In genomic region chr20:58883243-58883691, GRCh38 we compare ENCODE assay signal across 18 cellular contexts. TPM values are rescaled to one million over a fixed set of nuclear protein-coding genes. Genes with fewer than 3 reads are reported as not detected.
DNase-seq lines count a peak whose midpoint lies in the region; ATAC-seq and TF ChIP-seq lines count a peak whose summit lies in the region.
"Had no signal": no experiment of that assay in that cellular context is flagged by ENCODE, and none has a peak within 500 bp of the region (broad histone marks: within the 10 kb centered on the region; RNA-seq: fewer than 3 reads in every experiment).

No MANE protein-coding gene starts in this region.

- H3K4me3 Mint-ChIP-seq in chondrocyte (ENCODE audit: unreplicated experiment) (peak overlapping the region; percentile 37), mesothelial cell of epicardium (peak overlapping the region; percentile 42)
- H3K4me3 Mint-ChIP-seq in naive thymus-derived CD4-positive, alpha-beta T cell, result no peak overlapping the region
- H3K4me3 Mint-ChIP-seq: activated CD4-positive, alpha-beta memory T cell treated with anti-CD3 and anti-CD28 coated beads for 36 hours; naive thymus-derived CD8-positive, alpha-beta T cell; stimulated activated naive CD8-positive, alpha-beta T cell treated with anti-CD3 and anti-CD28 coated beads, Interleukin-15, Interleukin-2, amounts not matched to agents 100 ng/mL and 50 ng/mL, for 24 hours had no signal

- intact Hi-C loops in esophagus muscularis mucosa (cut with DNase I), result no loop called here
- intact Hi-C loops in naive thymus-derived CD4-positive, alpha-beta T cell (cut with micrococcal nuclease), result no loop called here

- peaks cover 7% of the 10 kb centered on the region; the same call in 1 of the 2 replicates for H3K36me3 ChIP-seq in HUES64 (ENCODE audit: insufficient read depth, low read length)
- H3K36me3 ChIP-seq in esophagus muscularis mucosa, result no peaks in the 10 kb centered on the region
- no peaks in the 10 kb centered on the region for H3K36me3 ChIP-seq in naive thymus-derived CD4-positive, alpha-beta T cell (ENCODE audit: control insufficient read depth in 2 of 3, insufficient read depth in 3 of 3, low read length in 3 of 3)
- H3K36me3 ChIP-seq: gastroesophageal sphincter, SJSA1 had no signal

- no peak for TF ChIP-seq EP300 in esophagus muscularis mucosa (IDR thresholded peaks at IDR 0.05)

- H3K9me3 ChIP-seq in HUES64 (ENCODE audit: insufficient read depth, low read depth, low read length), result no peaks in the 10 kb centered on the region
- no peaks in the 10 kb centered on the region for H3K9me3 ChIP-seq in esophagus muscularis mucosa
- H3K9me3 ChIP-seq in naive thymus-derived CD4-positive, alpha-beta T cell (ENCODE audit: control insufficient read depth in 2 of 3, low read length in 3 of 3), result no peaks in the 10 kb centered on the region
- H3K9me3 ChIP-seq: body of pancreas, gastroesophageal sphincter, SJSA1 had no signal

- 32% methylated on average over 9 of the region's 9 CpGs for WGBS in HUES64
- 83% methylated on average over 9 of the region's 9 CpGs for WGBS in esophagus muscularis mucosa

- TF ChIP-seq CTCF in chondrocyte (IDR thresholded peaks at IDR 0.05) (no peak), mesothelial cell of epicardium (IDR thresholded peaks at IDR 0.05; ENCODE audit: unreplicated experiment) (no peak), esophagus muscularis mucosa (IDR thresholded peaks at IDR 0.05) (no peak)

- H3K27ac ChIP-seq in HUES64 (ENCODE audit: low read depth, low read length), result peak overlapping the region; percentile 74
- H3K27ac ChIP-seq in esophagus muscularis mucosa (replicated peaks in 1 of 4), result no peak overlapping the region
- H3K27ac ChIP-seq in naive thymus-derived CD4-positive, alpha-beta T cell (ENCODE audit: low read depth, low read length), result no peak overlapping the region
- H3K27ac ChIP-seq: body of pancreas, gastroesophageal sphincter, SJSA1 had no signal

- H3K4me1 ChIP-seq in HUES64 (ENCODE audit: insufficient read depth, low read length), result peaks cover 26% of the 10 kb centered on the region
- H3K4me1 ChIP-seq in esophagus muscularis mucosa, result peaks cover 0 to 7% (median 5%) of the 10 kb centered on the region in 4 donors
- H3K4me1 ChIP-seq in naive thymus-derived CD4-positive, alpha-beta T cell (ENCODE audit: control insufficient read depth in 2 of 2, insufficient read depth in 2 of 2, low read length in 2 of 2), result peaks cover 0 to 4% of the 10 kb centered on the region in 2 donors
- H3K4me1 ChIP-seq: body of pancreas had no signal

- TF ChIP-seq POLR2A in esophagus muscularis mucosa (IDR thresholded peaks at IDR 0.05; ENCODE audit: low read depth), result no peak

- H3K36me3 Mint-ChIP-seq in chondrocyte (ENCODE audit: low read depth) (no peaks in the 10 kb centered on the region), mesothelial cell of epicardium (peaks cover 2% of the 10 kb centered on the region)
- H3K36me3 Mint-ChIP-seq in naive thymus-derived CD4-positive, alpha-beta T cell, result peaks cover 0 to 3% (median 0%) of the 10 kb centered on the region in 5 donors
- H3K36me3 Mint-ChIP-seq: activated CD4-positive, alpha-beta memory T cell treated with anti-CD3 and anti-CD28 coated beads for 36 hours; naive thymus-derived CD8-positive, alpha-beta T cell had no signal

- peak overlapping the region; percentile 57 for H3K9ac ChIP-seq in HUES64 (ENCODE audit: low read depth, low read length)

- H3K27me3 Mint-ChIP-seq in chondrocyte (ENCODE audit: low read depth) (no peaks in the 10 kb centered on the region), mesothelial cell of epicardium (ENCODE audit: low read depth) (no peaks in the 10 kb centered on the region)
- H3K27me3 Mint-ChIP-seq in naive thymus-derived CD4-positive, alpha-beta T cell, result peaks cover 0 to 4% (median 0%) of the 10 kb centered on the region in 5 donors
- H3K27me3 Mint-ChIP-seq: activated CD4-positive, alpha-beta memory T cell treated with anti-CD3 and anti-CD28 coated beads for 36 hours; naive thymus-derived CD8-positive, alpha-beta T cell; stimulated activated naive CD8-positive, alpha-beta T cell treated with anti-CD3 and anti-CD28 coated beads, Interleukin-15, Interleukin-2, amounts not matched to agents 100 ng/mL and 50 ng/mL, for 24 hours had no signal

- H3K4me3 ChIP-seq in HUES64 (ENCODE audit: low read length), result peak overlapping the region; percentile 28
- H3K4me3 ChIP-seq in esophagus muscularis mucosa, result no peak overlapping the region
- no peak overlapping the region for H3K4me3 ChIP-seq in naive thymus-derived CD4-positive, alpha-beta T cell (ENCODE audit: low read length)
- H3K4me3 ChIP-seq: body of pancreas, gastroesophageal sphincter, SJSA1 had no signal

- CTCF ChIA-PET in naive thymus-derived CD4-positive, alpha-beta T cell (lab: Charles Lee), result interaction anchor here (0.8 kb wide), 1 partner anchor 324 kb away, joined by 3 read pairs; no protein-coding TSS in a partner anchor

- H3K27ac Mint-ChIP-seq in chondrocyte (ENCODE audit: unreplicated experiment), result peak overlapping the region; percentile 92
- H3K27ac Mint-ChIP-seq in mesothelial cell of epicardium, result peak overlapping the region; percentile 97
- H3K27ac Mint-ChIP-seq in naive thymus-derived CD4-positive, alpha-beta T cell, result peak overlapping the region in 1 of 9 donors; percentile 45
- H3K27ac Mint-ChIP-seq: activated CD4-positive, alpha-beta memory T cell treated with anti-CD3 and anti-CD28 coated beads for 36 hours; stimulated activated naive CD8-positive, alpha-beta T cell treated with anti-CD3 and anti-CD28 coated beads, Interleukin-15, Interleukin-2, amounts not matched to agents 100 ng/mL and 50 ng/mL, for 24 hours had no signal

- DNase-seq in AG08395 (ENCODE audit: low spot score) (peak; percentile 39), chondrocyte (ENCODE audit: low spot score) (no peak), mesothelial cell of epicardium (ENCODE audit: low spot score in 2 of 2, unreplicated experiment in 2 of 2) (no peak), activated gamma-delta T cell treated with Interleukin-2 at 50 U/mL for 16 hours (no peak), esophagus muscularis mucosa (ENCODE audit: extremely low spot score) (no peak)
- DNase-seq in naive thymus-derived CD4-positive, alpha-beta T cell, result no peak
- DNase-seq: activated CD4-positive, alpha-beta memory T cell treated with anti-CD3 and anti-CD28 coated beads for 36 hours; body of pancreas; COR-L47; effector CD8-positive, alpha-beta T cell; MV-4-11; naive thymus-derived CD8-positive, alpha-beta T cell had no signal

- peaks cover 26% of the 10 kb centered on the region for H3K4me1 Mint-ChIP-seq in chondrocyte (ENCODE audit: low read depth)
- H3K4me1 Mint-ChIP-seq in mesothelial cell of epicardium, result peaks cover 52% of the 10 kb centered on the region
- H3K4me1 Mint-ChIP-seq in naive thymus-derived CD4-positive, alpha-beta T cell, result peaks cover 4 to 47% (median 31%) of the 10 kb centered on the region in 7 donors

- POLR2A ChIA-PET in naive thymus-derived CD4-positive, alpha-beta T cell (lab: Charles Lee), result interaction anchor here (2.4 kb wide), 1 partner anchor 149 kb away, joined by 10 read pairs; the partner anchor contains the start of gene ATP5F1E

- no peak for ATAC-seq in GM21717 (IDR thresholded peaks at IDR 0.05; ENCODE audit: unreplicated experiment)
- no peak for ATAC-seq in naive thymus-derived CD4-positive, alpha-beta T cell
- ATAC-seq: body of pancreas; gastroesophageal sphincter; left lobe of liver; naive thymus-derived CD8-positive, alpha-beta T cell had no signal

- H3K9me3 Mint-ChIP-seq in chondrocyte (ENCODE audit: low read depth), result no peaks in the 10 kb centered on the region
- no peaks in the 10 kb centered on the region for H3K9me3 Mint-ChIP-seq in mesothelial cell of epicardium
- H3K9me3 Mint-ChIP-seq in naive thymus-derived CD4-positive, alpha-beta T cell, result no peaks in the 10 kb centered on the region
- H3K9me3 Mint-ChIP-seq: activated CD4-positive, alpha-beta memory T cell treated with anti-CD3 and anti-CD28 coated beads for 36 hours; naive thymus-derived CD8-positive, alpha-beta T cell; stimulated activated naive CD8-positive, alpha-beta T cell treated with anti-CD3 and anti-CD28 coated beads, Interleukin-15, Interleukin-2, amounts not matched to agents 100 ng/mL and 50 ng/mL, for 24 hours had no signal

- H3K27me3 ChIP-seq in HUES64 (ENCODE audit: insufficient read depth, low read length), result no peaks in the 10 kb centered on the region
- no peaks in the 10 kb centered on the region for H3K27me3 ChIP-seq in esophagus muscularis mucosa
- H3K27me3 ChIP-seq in naive thymus-derived CD4-positive, alpha-beta T cell (ENCODE audit: control insufficient read depth in 2 of 2, insufficient read depth in 2 of 2, low read length in 2 of 2), result no peaks in the 10 kb centered on the region
- H3K27me3 ChIP-seq: body of pancreas, gastroesophageal sphincter had no signal

RNA-seq across cellular contexts. Expression of gene GNAS, which starts 30.8 kb away (rescaled TPM):
- 856 TPM for polyA plus RNA-seq in HUES64 (2013, experiment 1 of 2)
- 977 TPM for polyA plus RNA-seq in HUES64 (2013, experiment 2 of 2)
- 1,127 to 1,393 TPM (median 1,374 TPM) in 3 replicates for total RNA-seq in chondrocyte
- 1,218 to 1,240 TPM (median 1,226 TPM) in 3 replicates for total RNA-seq in mesothelial cell of epicardium
- 100 to 1,000 TPM; 679 to 875 (median 782) TPM for total RNA-seq in esophagus muscularis mucosa
- 100 to 1,000 TPM; 694 to 907 (median 775) TPM for total RNA-seq in naive thymus-derived CD4-positive, alpha-beta T cell
- 100 to 1,000 TPM; 147 to 221 TPM for polyA plus RNA-seq in naive thymus-derived CD4-positive, alpha-beta T cell

RNA-seq across cellular contexts. Expression of gene GNAS-AS1, which starts 32.6 kb away (rescaled TPM):
- 3.2 TPM for polyA plus RNA-seq in HUES64 (2013, experiment 1 of 2)
- 3.2 TPM for polyA plus RNA-seq in HUES64 (2013, experiment 2 of 2)
- total RNA-seq in chondrocyte, result 1.1 to 2.7 TPM (median 1.7 TPM) in 3 replicates
- total RNA-seq in mesothelial cell of epicardium, result 5.8 to 6.3 TPM (median 5.9 TPM) in 3 replicates
- under 1 TPM in 3 of 4 donors, not detected in 1; 0.13 to 0.42 (median 0.23) TPM for total RNA-seq in esophagus muscularis mucosa
- total RNA-seq in naive thymus-derived CD4-positive, alpha-beta T cell, result 1 to 10 TPM in 3 of 5 experiments, under 1 TPM in 2; 0.13 to 2.0 (median 1.5) TPM
- polyA plus RNA-seq in naive thymus-derived CD4-positive, alpha-beta T cell, result not detected
- total RNA-seq: SJSA1 had no signal

Comparison
In these comparisons a context has a peak if more than half of its experiments do, and no peak if none do; other contexts are left out.
1. H3K4me3 Mint-ChIP-seq: peak in chondrocyte (single experiment) and mesothelial cell of epicardium (single experiment); none in naive thymus-derived CD4-positive, alpha-beta T cell (0 of 10).